ENCODE assay signal across 18 cellular contexts in the genomic region with DNA sequence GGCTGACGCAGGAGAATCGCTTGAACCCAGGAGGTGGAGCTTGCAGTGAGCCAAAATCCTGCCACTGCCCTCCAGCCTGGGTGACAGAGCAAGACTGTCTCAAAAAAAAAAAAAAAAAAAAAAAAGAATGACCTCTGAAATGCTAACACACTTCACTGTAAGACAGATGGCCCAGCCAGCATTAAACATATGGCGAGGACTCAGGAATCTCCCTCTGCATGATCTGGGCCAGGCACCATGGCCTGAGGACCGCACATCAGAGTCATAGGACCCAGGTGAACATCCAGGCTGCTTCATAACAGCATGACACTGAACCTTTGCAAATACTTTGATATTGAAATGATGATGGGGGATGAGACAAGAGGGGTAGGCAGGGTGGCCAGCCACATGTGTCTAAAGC.
"Had no signal": no experiment of that assay in that cellular context is flagged by ENCODE, and none has a peak within 500 bp of the region (broad histone marks: within the 10 kb centered on the region; RNA-seq: fewer than 3 reads in every experiment).

No MANE protein-coding gene starts in this region.

- ATAC-seq: activated T-cell treated with anti-CD3 and anti-CD28 coated beads, Interleukin-2, amount 50 U/mL, for 4 hours had no signal

- H3K9me3 Mint-ChIP-seq: activated naive CD4-positive, alpha-beta T cell treated with anti-CD3 and anti-CD28 coated beads, Interleukin-2, amount 10 ng/mL, durations not matched to agents 7 days and 5 days; activated T-cell treated with anti-CD3 and anti-CD28 coated beads, Interleukin-2, amount 50 U/mL, for 4 hours; T-helper 2 cell treated with Interferon-gamma antibody and Interleukin-4, amounts not matched to agents 5 μg/mL and 100 μg/mL, for 36 hours had no signal

- H3K4me3 Mint-ChIP-seq: activated CD4-positive, alpha-beta T cell treated with anti-CD3 and anti-CD28 coated beads, Interleukin-2, amount 10 ng/mL, durations not matched to agents 24 days and 14 days; activated naive CD4-positive, alpha-beta T cell treated with anti-CD3 and anti-CD28 coated beads, Interleukin-2, amount 10 ng/mL, durations not matched to agents 7 days and 5 days; activated T-cell treated with anti-CD3 and anti-CD28 coated beads, Interleukin-2, amount 50 U/mL, for 4 hours; T-helper 2 cell treated with Interferon-gamma antibody and Interleukin-4, amounts not matched to agents 5 μg/mL and 100 μg/mL, for 36 hours had no signal

- H3K36me3 Mint-ChIP-seq: activated naive CD4-positive, alpha-beta T cell treated with anti-CD3 and anti-CD28 coated beads, Interleukin-2, amount 10 ng/mL, durations not matched to agents 7 days and 5 days had no signal

- DNase-seq: activated CD4-positive, alpha-beta T cell treated with anti-CD3 and anti-CD28 coated beads, Interleukin-2, amount 10 ng/mL, durations not matched to agents 24 days and 14 days; activated CD8-positive, alpha-beta memory T cell treated with anti-CD3 and anti-CD28 coated beads, Interleukin-2, amount 50 U/mL, for 4 hours; activated naive CD4-positive, alpha-beta T cell treated with anti-CD3 and anti-CD28 coated beads, Interleukin-2, amount 10 ng/mL, durations not matched to agents 7 days and 5 days; activated T-cell treated with anti-CD3 and anti-CD28 coated beads, Interleukin-2, amount 50 U/mL, for 4 hours; aorta; brain microvascular endothelial cell; central memory CD4-positive, alpha-beta T cell; erythroblast; foreskin melanocyte; hypothalamus; left ventricle myocardium inferior; mammary epithelial cell; midbrain; occipital lobe; retina; stimulated activated naive CD4-positive, alpha-beta T cell treated with Interleukin-2 at 50 U/mL for 16 hours; tibial artery had no signal

- H3K27me3 Mint-ChIP-seq: activated CD4-positive, alpha-beta T cell treated with anti-CD3 and anti-CD28 coated beads, Interleukin-2, amount 10 ng/mL, durations not matched to agents 24 days and 14 days; activated naive CD4-positive, alpha-beta T cell treated with anti-CD3 and anti-CD28 coated beads, Interleukin-2, amount 10 ng/mL, durations not matched to agents 7 days and 5 days had no signal

- H3K27ac Mint-ChIP-seq: activated CD4-positive, alpha-beta T cell treated with anti-CD3 and anti-CD28 coated beads, Interleukin-2, amount 10 ng/mL, durations not matched to agents 24 days and 14 days; activated naive CD4-positive, alpha-beta T cell treated with anti-CD3 and anti-CD28 coated beads, Interleukin-2, amount 10 ng/mL, durations not matched to agents 7 days and 5 days; T-helper 2 cell treated with Interferon-gamma antibody and Interleukin-4, amounts not matched to agents 5 μg/mL and 100 μg/mL, for 36 hours had no signal
